ENCODE assay signal across 22 cellular contexts in the genomic region with DNA sequence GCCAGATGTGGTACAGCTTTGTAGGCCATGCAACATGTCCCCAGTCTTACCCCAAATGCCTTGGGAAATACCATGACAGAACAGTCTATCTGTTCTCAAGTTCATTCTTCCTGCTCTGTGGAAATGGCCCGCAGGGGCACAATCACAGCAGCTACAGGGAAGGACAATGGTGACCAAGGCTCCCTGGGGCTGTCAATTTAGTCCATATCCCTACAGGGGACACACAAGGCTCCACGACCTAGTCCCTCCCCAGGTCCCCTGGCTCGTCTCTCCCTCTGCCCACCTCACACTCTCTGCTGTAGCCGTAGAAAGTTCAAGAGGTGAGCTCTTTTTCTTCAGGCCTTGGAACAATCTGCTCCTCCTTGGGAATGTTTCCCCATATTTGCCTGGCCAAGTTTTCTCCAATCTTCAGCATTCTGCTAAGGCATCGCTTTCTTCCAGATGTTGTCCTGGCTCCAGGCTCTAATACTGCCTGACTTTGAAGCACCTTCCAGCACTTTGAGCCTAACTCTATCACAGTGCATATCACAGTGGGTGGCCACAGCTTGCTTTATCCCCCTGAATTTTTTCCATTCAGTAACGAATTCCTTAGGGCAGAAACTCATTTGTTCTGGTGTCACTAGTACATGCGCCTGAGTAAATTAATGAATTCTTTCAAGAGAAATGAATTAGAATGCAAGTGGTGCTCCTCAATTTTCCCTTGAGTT.
DNase-seq lines count a peak whose midpoint lies in the region; ATAC-seq and TF ChIP-seq lines count a peak whose summit lies in the region.
"Had no signal": no experiment of that assay in that cellular context is flagged by ENCODE, and none has a peak within 500 bp of the region (broad histone marks: within the 10 kb centered on the region; RNA-seq: fewer than 3 reads in every experiment).

No MANE protein-coding gene starts in this region.

- H3K9me3 ChIP-seq in Loucy (ENCODE audit: insufficient read depth, low read depth, low read length) (no peaks in the 10 kb centered on the region), endodermal cell (ENCODE audit: control insufficient read depth, low read length) (no peaks in the 10 kb centered on the region), testis (no peaks in the 10 kb centered on the region)
- H3K9me3 ChIP-seq: adrenal gland, neutrophil, prostate gland had no signal

- TF ChIP-seq POLR2A in testis (IDR thresholded peaks at IDR 0.05): no peak

- no peaks in the 10 kb centered on the region for H4K20me1 ChIP-seq in Loucy (ENCODE audit: insufficient read depth, low read length, poor library complexity, severe bottlenecking)

- H3K27me3 Mint-ChIP-seq in endodermal cell (ENCODE audit: insufficient read depth): no peaks in the 10 kb centered on the region

- peak overlapping the region; percentile 62 for H3K4me2 ChIP-seq in Loucy (ENCODE audit: low read depth, low read length, poor library complexity, severe bottlenecking)
- H3K4me2 ChIP-seq: KMS-11 had no signal

- H3K27ac ChIP-seq in endodermal cell (ENCODE audit: low read depth, low read length) (peak overlapping the region; percentile 72), testis (peak overlapping the region in 1 of 2 donors; percentile 72)
- H3K27ac ChIP-seq: adrenal gland, cardiac muscle cell, KMS-11, neutrophil, prostate gland had no signal

- H3K79me2 ChIP-seq in Loucy (ENCODE audit: insufficient read depth, low read length): no peaks in the 10 kb centered on the region

- H3K9ac ChIP-seq in Loucy (ENCODE audit: low read depth, low read length, poor library complexity, severe bottlenecking) (no peak overlapping the region), endodermal cell (ENCODE audit: extremely low read depth, low read length, poor library complexity, severe bottlenecking) (no peak overlapping the region)
- H3K9ac ChIP-seq: KMS-11 had no signal

- no peak for ATAC-seq in HG03039 (IDR thresholded peaks at IDR 0.05; ENCODE audit: unreplicated experiment)

- no peaks in the 10 kb centered on the region for H3K36me3 ChIP-seq in Loucy (ENCODE audit: insufficient read depth, low read length)
- H3K36me3 ChIP-seq in endodermal cell (ENCODE audit: control insufficient read depth, insufficient read depth, low read length): no peaks in the 10 kb centered on the region
- H3K36me3 ChIP-seq in testis (ENCODE audit: low read depth, missing control alignments): no peaks in the 10 kb centered on the region
- H3K36me3 ChIP-seq: adrenal gland, cardiac muscle cell, neutrophil, prostate gland had no signal

- H3K27me3 ChIP-seq in Loucy (ENCODE audit: insufficient read depth, low read length, poor library complexity, severe bottlenecking) (no peaks in the 10 kb centered on the region), endodermal cell (ENCODE audit: control insufficient read depth, insufficient read depth, low read length, poor library complexity, severe bottlenecking) (no peaks in the 10 kb centered on the region), testis (no peaks in the 10 kb centered on the region)
- H3K27me3 ChIP-seq: cardiac muscle cell, neutrophil had no signal

- no peak overlapping the region for H2AFZ ChIP-seq in Loucy (ENCODE audit: low read length)

- 15 to 38% methylated on average over 4 to 7 of the region's 7 CpGs for WGBS in endodermal cell (ENCODE audit: insufficient coverage in 1 of 2, insufficient read length in 1 of 2), 2 experiments
- WGBS in testis, 2 donors: 48 to 52% methylated on average over 7 of the region's 7 CpGs

- no peaks in the 10 kb centered on the region for H3F3A ChIP-seq in Loucy (ENCODE audit: low read depth)

- TF ChIP-seq CTCF in Loucy (conservative IDR thresholded peaks at IDR 0.05; ENCODE audit: low read length): no peak
- no peak for TF ChIP-seq CTCF in endodermal cell (conservative IDR thresholded peaks at IDR 0.05)
- no peak for TF ChIP-seq CTCF in testis (IDR thresholded peaks at IDR 0.05)

- peaks cover 16% of the 10 kb centered on the region for H3K4me1 ChIP-seq in Loucy (ENCODE audit: insufficient read depth, low read length, poor library complexity, severe bottlenecking)
- peaks cover 10% of the 10 kb centered on the region for H3K4me1 ChIP-seq in endodermal cell (ENCODE audit: control insufficient read depth, insufficient read depth, low read length)
- no peaks in the 10 kb centered on the region for H3K4me1 ChIP-seq in testis
- H3K4me1 ChIP-seq: adrenal gland, prostate gland had no signal

- H3K9me2 ChIP-seq in Loucy (replicated peaks; ENCODE audit: low read depth, low read length): no peaks in the 10 kb centered on the region

- peak overlapping the region; percentile 9 for H3K4me3 Mint-ChIP-seq in endodermal cell
- H3K4me3 Mint-ChIP-seq: activated T-cell treated with anti-CD3 and anti-CD28 coated beads, Interleukin-2, amount 50 U/mL, for 24 hours; CD4-positive, CD25-positive, alpha-beta regulatory T cell; HFFc6 had no signal

- DNase-seq in endodermal cell: peak; percentile 79
- DNase-seq in iPS-NIHi11 (ENCODE audit: low spot score): peak; percentile 50
- DNase-seq in testis: peak; percentile 65
- no peak for DNase-seq in SHP77 treated with DMSO at 0.1 percent for 48 hours (lab: John Stamatoyannopoulos, UW)
- no peak for DNase-seq in inferior parietal cortex (ENCODE audit: extremely low spot score)
- no peak for DNase-seq in NCI-H2227 (lab: John Stamatoyannopoulos, UW; ENCODE audit: unreplicated experiment)
- DNase-seq: activated CD4-positive, alpha-beta T cell treated with anti-CD3 and anti-CD28 coated beads for 4 hours; activated naive CD4-positive, alpha-beta T cell; activated T-cell treated with anti-CD3 and anti-CD28 coated beads, Interleukin-2, amount 50 U/mL, for 24 hours; adrenal gland; CD4-positive, CD25-positive, alpha-beta regulatory T cell; EL; HFFc6; NCI-H146; NCI-H524; trophoblast cell had no signal

- H3K36me3 Mint-ChIP-seq in endodermal cell (ENCODE audit: low read depth): no peaks in the 10 kb centered on the region
- H3K36me3 Mint-ChIP-seq: CD4-positive, CD25-positive, alpha-beta regulatory T cell had no signal

- H3K4me1 Mint-ChIP-seq in endodermal cell: peaks cover 26% of the 10 kb centered on the region

- H3K27ac Mint-ChIP-seq in endodermal cell: peak overlapping the region; percentile 23
- H3K27ac Mint-ChIP-seq: activated T-cell treated with anti-CD3 and anti-CD28 coated beads, Interleukin-2, amount 50 U/mL, for 24 hours; CD4-positive, CD25-positive, alpha-beta regulatory T cell; HFFc6 had no signal

- intact Hi-C loops in testis (cut with DNase I; ENCODE audit: low total_unique reads): no loop called here

- H3K9me3 Mint-ChIP-seq in endodermal cell: no peaks in the 10 kb centered on the region
- H3K9me3 Mint-ChIP-seq: activated T-cell treated with anti-CD3 and anti-CD28 coated beads, Interleukin-2, amount 50 U/mL, for 24 hours; HFFc6 had no signal

- peak overlapping the region; percentile 34 for H3K4me3 ChIP-seq in Loucy (ENCODE audit: low read length, poor library complexity, severe bottlenecking)
- H3K4me3 ChIP-seq in endodermal cell (ENCODE audit: low read length): no peak overlapping the region
- no peak overlapping the region for H3K4me3 ChIP-seq in testis
- H3K4me3 ChIP-seq: adrenal gland, cardiac muscle cell, prostate gland had no signal

Comparison
In these comparisons a context has a peak if more than half of its experiments do, and no peak if none do; other contexts are left out.
1. DNase-seq: peak in endodermal cell (single experiment), iPS-NIHi11 (single experiment) and testis (single experiment); none in SHP77 treated with DMSO at 0.1 percent for 48 hours (single experiment), inferior parietal cortex (single experiment) and NCI-H2227 (single experiment).